16 cellular contexts compared by ENCODE assay signal in genomic region chr22:46788426-46789168, GRCh38. TPM values are rescaled to one million over a fixed set of nuclear protein-coding genes. Genes with fewer than 3 reads are reported as not detected.
A peak's percentile ranks its signal among the peaks of the same experiment; 100 is the strongest.
DNase-seq lines count a peak whose midpoint lies in the region; ATAC-seq, FAIRE-seq and TF ChIP-seq lines count a peak whose summit lies in the region.
"Had no signal": no experiment of that assay in that cellular context is flagged by ENCODE, and none has a peak within 500 bp of the region (broad histone marks: within the 10 kb centered on the region; RNA-seq: fewer than 3 reads in every experiment).

No MANE protein-coding gene starts in this region.

- no peak for TF ChIP-seq CTCF in HCT116 (IDR thresholded peaks at IDR 0.05 in 2 of 3, conservative IDR thresholded peaks at IDR 0.05 in 1 of 3; ENCODE audit: borderline replicate concordance in 1 of 3, insufficient read depth in 1 of 3, low read depth in 2 of 3, low read length in 2 of 3)

- no peaks in the 10 kb centered on the region for H3K9me3 Mint-ChIP-seq in activated CD8-positive, alpha-beta memory T cell treated with anti-CD3 and anti-CD28 coated beads, Interleukin-2, amount 10 ng/mL, durations not matched to agents 7 days and 5 days (ENCODE audit: low read depth)
- H3K9me3 Mint-ChIP-seq in activated naive CD4-positive, alpha-beta T cell treated with anti-CD3 and anti-CD28 coated beads, Interleukin-2, amount 10 ng/mL, durations not matched to agents 7 days and 5 days, result no peaks in the 10 kb centered on the region
- H3K9me3 Mint-ChIP-seq: H9 had no signal

- 72 to 82% (median 77%) methylated on average over 10 of the region's 10 CpGs for WGBS in small intestine, 3 donors

- no peak overlapping the region for H2AFZ ChIP-seq in HCT116 (ENCODE audit: low read depth, low read length, poor library complexity, severe bottlenecking)
- H2AFZ ChIP-seq: hepatocyte had no signal

- no peak overlapping the region for H3K4me2 ChIP-seq in HCT116 (ENCODE audit: low read length)
- H3K4me2 ChIP-seq: hepatocyte had no signal

- peaks cover 52% of the 10 kb centered on the region for H3K4me1 Mint-ChIP-seq in activated CD8-positive, alpha-beta memory T cell treated with anti-CD3 and anti-CD28 coated beads, Interleukin-2, amount 10 ng/mL, durations not matched to agents 7 days and 5 days
- H3K4me1 Mint-ChIP-seq in activated naive CD4-positive, alpha-beta T cell treated with anti-CD3 and anti-CD28 coated beads, Interleukin-2, amount 10 ng/mL, durations not matched to agents 7 days and 5 days, result peaks cover 55% of the 10 kb centered on the region
- H3K4me1 Mint-ChIP-seq: H9, mesothelial cell of epicardium had no signal

- H3K9me3 ChIP-seq in HCT116 (ENCODE audit: control insufficient read depth in 1 of 2, insufficient read depth in 1 of 2, low read depth in 1 of 2, low read length in 2 of 2) (peaks cover 0 to 3% of the 10 kb centered on the region in 2 experiments; a peak in 1 of 4 replicates), small intestine (ENCODE audit: control insufficient read depth, low read depth) (no peaks in the 10 kb centered on the region)

- H3K27me3 Mint-ChIP-seq in activated CD8-positive, alpha-beta memory T cell treated with anti-CD3 and anti-CD28 coated beads, Interleukin-2, amount 10 ng/mL, durations not matched to agents 7 days and 5 days, result no peaks in the 10 kb centered on the region
- no peaks in the 10 kb centered on the region for H3K27me3 Mint-ChIP-seq in activated naive CD4-positive, alpha-beta T cell treated with anti-CD3 and anti-CD28 coated beads, Interleukin-2, amount 10 ng/mL, durations not matched to agents 7 days and 5 days

- peaks cover 11% of the 10 kb centered on the region for H3K36me3 Mint-ChIP-seq in activated CD8-positive, alpha-beta memory T cell treated with anti-CD3 and anti-CD28 coated beads, Interleukin-2, amount 10 ng/mL, durations not matched to agents 7 days and 5 days
- H3K36me3 Mint-ChIP-seq in activated naive CD4-positive, alpha-beta T cell treated with anti-CD3 and anti-CD28 coated beads, Interleukin-2, amount 10 ng/mL, durations not matched to agents 7 days and 5 days, result peaks cover 33% of the 10 kb centered on the region

- H3K9ac ChIP-seq in HCT116 (ENCODE audit: low read length), result no peak overlapping the region

- H3K36me3 ChIP-seq in HCT116 (ENCODE audit: control insufficient read depth in 1 of 2, insufficient read depth in 2 of 2, low read length in 2 of 2) (no peaks in the 10 kb centered on the region; a peak in 1 of 4 replicates), small intestine (ENCODE audit: control insufficient read depth in 2 of 2, insufficient read depth in 2 of 2, low read length in 2 of 2) (peaks cover 6 to 7% of the 10 kb centered on the region in 2 donors)

- H3K27me3 ChIP-seq in HCT116 (ENCODE audit: insufficient read depth, low read length), result no peaks in the 10 kb centered on the region
- no peaks in the 10 kb centered on the region for H3K27me3 ChIP-seq in small intestine (ENCODE audit: control insufficient read depth in 2 of 2, insufficient read depth in 2 of 2, low read length in 2 of 2)
- H3K27me3 ChIP-seq: hepatocyte had no signal

- peaks cover 0 to 4% of the 10 kb centered on the region in 2 experiments; a peak in 1 of 4 replicates for H3K4me1 ChIP-seq in HCT116 (ENCODE audit: control insufficient read depth in 1 of 2, insufficient read depth in 2 of 2, low read length in 2 of 2)
- H3K4me1 ChIP-seq in small intestine (ENCODE audit: control insufficient read depth in 2 of 2, insufficient read depth in 1 of 2, low read depth in 1 of 2, low read length in 1 of 2), result no peaks in the 10 kb centered on the region

- no peaks in the 10 kb centered on the region for H4K20me1 ChIP-seq in HCT116 (ENCODE audit: insufficient read depth)

- POLR2A ChIA-PET in HCT116 (lab: Charles Lee), result interaction anchor here (1.1 kb wide), 1 partner anchor 26 kb away, joined by 4 read pairs; the partner anchor contains the start of gene TBC1D22A

- peaks cover 39% of the 10 kb centered on the region for H3K79me2 ChIP-seq in HCT116 (ENCODE audit: insufficient read depth, low read length)

- H3K4me3 Mint-ChIP-seq in activated CD8-positive, alpha-beta memory T cell treated with anti-CD3 and anti-CD28 coated beads, Interleukin-2, amount 10 ng/mL, durations not matched to agents 7 days and 5 days, result peak overlapping the region; percentile 68
- no peak overlapping the region for H3K4me3 Mint-ChIP-seq in activated naive CD4-positive, alpha-beta T cell treated with anti-CD3 and anti-CD28 coated beads, Interleukin-2, amount 10 ng/mL, durations not matched to agents 7 days and 5 days
- H3K4me3 Mint-ChIP-seq: H9, mesothelial cell of epicardium had no signal

- peak; percentile 66 for ATAC-seq in activated CD8-positive, alpha-beta memory T cell treated with anti-CD3 and anti-CD28 coated beads, Interleukin-2, amount 10 ng/mL, durations not matched to agents 7 days and 5 days
- ATAC-seq in HCT116 (no peak), sciatic nerve (no peak), HG03280 (IDR thresholded peaks at IDR 0.05; ENCODE audit: unreplicated experiment) (no peak)
- ATAC-seq: right cardiac atrium had no signal

- TF ChIP-seq POLR2A in HCT116 (IDR thresholded peaks at IDR 0.05; ENCODE audit: borderline replicate concordance, extremely low read depth, insufficient read depth, insufficient read length), result no peak

- RAD21 ChIA-PET in HCT116 (lab: Charles Lee; ENCODE audit: low non-redundant PET in 1 of 2, low total read pairs in 2 of 2, uncharacterized antibody in 2 of 2, unreplicated experiment in 2 of 2), result no interaction called here

- CTCF ChIA-PET in activated CD8-positive, alpha-beta memory T cell treated with anti-CD3 and anti-CD28 coated beads, Interleukin-2, amount 10 ng/mL, durations not matched to agents 7 days and 5 days (lab: Charles Lee), result interaction anchor here (0.7 to 1.8 kb wide), 8 partner anchors 10 to 30 kb away, joined by 3 to 8 read pairs (median 4); partner anchors contain the start of gene TBC1D22A
- CTCF ChIA-PET in HCT116 (lab: Charles Lee), result interaction anchor here (0.9 kb wide), 1 partner anchor 14 kb away, joined by 3 read pairs; no protein-coding TSS in a partner anchor
- CTCF ChIA-PET in activated naive CD4-positive, alpha-beta T cell treated with anti-CD3 and anti-CD28 coated beads, Interleukin-2, amount 10 ng/mL, durations not matched to agents 7 days and 5 days (lab: Charles Lee), result interaction anchor here (0.7 to 1.7 kb wide), 4 partner anchors 15 to 836 kb away, joined by 3 to 6 read pairs (median 3); no protein-coding TSS in a partner anchor

- peak overlapping the region; percentile 91 for H3K27ac Mint-ChIP-seq in activated CD8-positive, alpha-beta memory T cell treated with anti-CD3 and anti-CD28 coated beads, Interleukin-2, amount 10 ng/mL, durations not matched to agents 7 days and 5 days
- peak overlapping the region; percentile 100 for H3K27ac Mint-ChIP-seq in activated naive CD4-positive, alpha-beta T cell treated with anti-CD3 and anti-CD28 coated beads, Interleukin-2, amount 10 ng/mL, durations not matched to agents 7 days and 5 days
- H3K27ac Mint-ChIP-seq: mesothelial cell of epicardium had no signal

- TF ChIP-seq RAD21 in HCT116 (IDR thresholded peaks at IDR 0.05; ENCODE audit: low read depth), result no peak

- no peaks in the 10 kb centered on the region for H3K9me2 ChIP-seq in HCT116 (ENCODE audit: insufficient read depth)

- intact Hi-C loops in HCT116 (cut with micrococcal nuclease), result no loop called here
- intact Hi-C loops in sciatic nerve (cut with DNase I), result no loop called here

- H3K27ac ChIP-seq in HCT116 (ENCODE audit: low read depth, low read length), result no peak overlapping the region
- peak overlapping the region in 1 of 2 donors; percentile 14 for H3K27ac ChIP-seq in small intestine (ENCODE audit: low read depth in 1 of 2, low read length in 1 of 2)
- H3K27ac ChIP-seq: hepatocyte had no signal

- FAIRE-seq in small intestine (lab: Jason Lieb, UNC), result no peak
- FAIRE-seq: endometrium had no signal

- no peak overlapping the region for H3K4me3 ChIP-seq in HCT116 (replicated peaks in 1 of 2; ENCODE audit: low read depth in 1 of 2, low read length in 2 of 2)
- H3K4me3 ChIP-seq in small intestine (ENCODE audit: low read depth in 1 of 2, low read length in 2 of 2), result no peak overlapping the region
- H3K4me3 ChIP-seq: hepatocyte had no signal

- BruUV-seq in HCT116 (replicated peaks; lab: Mats Ljungman, UMichigan), result no TSS peak

- peak; percentile 75 for DNase-seq in activated CD8-positive, alpha-beta memory T cell treated with anti-CD3 and anti-CD28 coated beads, Interleukin-2, amount 10 ng/mL, durations not matched to agents 7 days and 5 days
- DNase-seq in activated CD8-positive, alpha-beta memory T cell treated with anti-CD3 and anti-CD28 coated beads, Interleukin-2, amount 50 U/mL, for 48 hours, result no peak
- no peak for DNase-seq in HCT116 (ENCODE audit: low read depth, low spot score)
- DNase-seq in activated naive CD4-positive, alpha-beta T cell treated with anti-CD3 and anti-CD28 coated beads, Interleukin-2, amount 10 ng/mL, durations not matched to agents 7 days and 5 days, result peak; percentile 49
- DNase-seq in sciatic nerve (ENCODE audit: low spot score), result peak; percentile 56
- DNase-seq in small intestine, result no peak
- no peak for DNase-seq in C1 segment of cervical spinal cord (lab: John Stamatoyannopoulos, UW)
- DNase-seq: ACHN, EL, H9, SIG-M5 had no signal

TF ChIP-seq in HCT116, 20 proteins besides CTCF, POLR2A, EP300 and RAD21 (continues in another document):
- TF ChIP-seq EZH2phosphoT487 (IDR thresholded peaks at IDR 0.05; ENCODE audit: borderline replicate concordance), result no peak
- TF ChIP-seq SRF (IDR thresholded peaks at IDR 0.05; ENCODE audit: low read depth), result no peak
- no peak for TF ChIP-seq JUND (IDR thresholded peaks at IDR 0.05)
- TF ChIP-seq, protein P1, sequence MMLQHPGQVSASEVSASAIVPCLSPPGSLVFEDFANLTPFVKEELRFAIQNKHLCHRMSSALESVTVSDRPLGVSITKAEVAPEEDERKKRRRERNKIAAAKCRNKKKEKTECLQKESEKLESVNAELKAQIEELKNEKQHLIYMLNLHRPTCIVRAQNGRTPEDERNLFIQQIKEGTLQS (IDR thresholded peaks at IDR 0.05), result no peak
- no peak for TF ChIP-seq ELF1 (IDR thresholded peaks at IDR 0.05; ENCODE audit: borderline replicate concordance, low read depth)

RNA-seq across cellular contexts. Expression of gene TBC1D22A, which starts 26.1 kb away (rescaled TPM):
- total RNA-seq in activated CD8-positive, alpha-beta memory T cell treated with anti-CD3 and anti-CD28 coated beads, Interleukin-2, amount 10 ng/mL, durations not matched to agents 7 days and 5 days, result 10 to 100 TPM; 32.6 to 44.9 TPM
- total RNA-seq in HCT116 (2021; ENCODE audit: unreplicated experiment) (20.9 TPM), sciatic nerve (36.3 TPM)
- polyA plus RNA-seq in HCT116 (2012), result 18.6 and 19.1 TPM in 2 replicates
- polyA plus RNA-seq in small intestine, result 10 to 100 TPM; 17.7 to 23.0 (median 18.9) TPM

RNA-seq across cellular contexts. Expression of gene CERK, which starts 50.5 kb away (rescaled TPM):
- 10 to 100 TPM; 53.3 to 59.7 TPM for total RNA-seq in activated CD8-positive, alpha-beta memory T cell treated with anti-CD3 and anti-CD28 coated beads, Interleukin-2, amount 10 ng/mL, durations not matched to agents 7 days and 5 days
- total RNA-seq in HCT116 (2021; ENCODE audit: unreplicated experiment) (35.0 TPM), sciatic nerve (27.3 TPM)
- 24.9 and 28.5 TPM in 2 replicates for polyA plus RNA-seq in HCT116 (2012)
- polyA plus RNA-seq in small intestine, result 10 to 100 TPM; 43.7 to 59.7 (median 59.7) TPM

Comparison
In these comparisons a context has a peak if more than half of its experiments do, and no peak if none do; other contexts are left out.
1. DNase-seq: peak in activated CD8-positive, alpha-beta memory T cell treated with anti-CD3 and anti-CD28 coated beads, Interleukin-2, amount 10 ng/mL, durations not matched to agents 7 days and 5 days (single experiment), activated naive CD4-positive, alpha-beta T cell treated with anti-CD3 and anti-CD28 coated beads, Interleukin-2, amount 10 ng/mL, durations not matched to agents 7 days and 5 days (single experiment) and sciatic nerve (single experiment); none in activated CD8-positive, alpha-beta memory T cell treated with anti-CD3 and anti-CD28 coated beads, Interleukin-2, amount 50 U/mL, for 48 hours (single experiment), HCT116 (single experiment), small intestine (single experiment) and C1 segment of cervical spinal cord (0 of 14).